Comparison of ENCODE assay signal across 8 cellular contexts in the genomic region with DNA sequence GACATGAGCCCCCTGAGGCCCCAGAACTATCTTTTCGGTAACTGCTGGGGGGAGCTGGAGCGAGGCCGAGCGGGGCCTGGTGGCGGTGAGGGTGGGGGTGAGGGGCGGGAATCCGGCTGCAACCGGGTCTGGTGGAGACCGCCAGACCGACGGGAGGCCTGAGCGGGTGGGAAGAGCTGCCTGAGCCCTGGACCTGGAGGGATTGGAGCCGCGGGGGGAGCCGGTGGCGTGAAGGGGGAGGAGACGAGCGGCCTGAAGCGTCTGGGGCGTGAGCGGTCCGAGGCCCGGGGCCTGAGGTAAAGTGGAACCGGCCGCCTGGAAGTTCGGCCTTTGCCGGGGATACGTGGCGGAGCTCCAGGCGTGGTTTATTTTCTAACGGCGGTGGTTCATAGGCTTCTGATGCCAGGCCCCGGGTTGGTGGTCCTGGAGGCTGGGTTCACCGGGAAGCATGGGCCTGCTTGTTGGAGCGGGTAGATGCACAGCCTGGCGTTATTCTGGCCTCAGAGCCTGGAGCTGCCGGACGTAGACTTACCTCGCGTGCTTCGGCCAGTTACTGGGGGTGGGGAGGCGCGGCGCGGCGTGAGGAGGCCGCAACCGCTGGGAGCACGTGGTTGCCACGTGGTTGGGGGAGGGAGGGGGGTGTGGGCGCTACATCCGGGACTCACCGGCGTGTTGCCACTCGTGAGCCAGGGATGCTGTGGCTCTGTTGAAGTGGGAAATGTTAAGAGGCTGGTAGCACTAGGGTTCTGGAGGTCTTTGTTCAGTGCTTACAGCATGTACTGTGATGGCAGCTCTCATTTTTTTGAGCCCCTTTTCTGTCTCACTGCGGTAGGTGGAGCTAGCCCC. TPM values are rescaled to one million over a fixed set of nuclear protein-coding genes. Genes with fewer than 3 reads are reported as not detected.
A peak's percentile ranks its signal among the peaks of the same experiment; 100 is the strongest.
DNase-seq lines count a peak whose midpoint lies in the region; ATAC-seq and TF ChIP-seq lines count a peak whose summit lies in the region.

No MANE protein-coding gene starts in this region.

- TF ChIP-seq CTCF in AG09319 (IDR thresholded peaks at IDR 0.05; ENCODE audit: low read depth, low read length), result no peak
- TF ChIP-seq CTCF in endodermal cell (conservative IDR thresholded peaks at IDR 0.05), result no peak

- H3K27ac ChIP-seq in endodermal cell (ENCODE audit: low read depth, low read length), result peak overlapping the region; percentile 90

- H3K4me3 Mint-ChIP-seq in endodermal cell, result peak overlapping the region; percentile 99

- DNase-seq in AG09319 (ENCODE audit: extremely low read depth, low read depth) (peak; percentile 50), NOMO-1 (lab: John Stamatoyannopoulos, UW; ENCODE audit: unreplicated experiment in 2 of 2) (peak; percentile 50 to 72), endodermal cell (peak; percentile 87), midbrain (lab: John Stamatoyannopoulos, UW) (peak; percentile 81)
- DNase-seq in activated CD8-positive, alpha-beta memory T cell treated with anti-CD3 and anti-CD28 coated beads, Interleukin-2, amount 50 U/mL, for 1 hour (ENCODE audit: extremely low read depth), result peak; percentile 50
- peak; percentile 72 to 73 for DNase-seq in stimulated activated CD8-positive, alpha-beta memory T cell treated with anti-CD3 and anti-CD28 coated beads, Interleukin-15, amount 100 ng/mL, for 48 hours (ENCODE audit: low read depth in 2 of 2)

- H3K4me1 ChIP-seq in endodermal cell (ENCODE audit: control insufficient read depth, insufficient read depth, low read length), result no peaks in the 10 kb centered on the region

- 0% methylated on average over 18 to 56 of the region's 56 CpGs for WGBS in endodermal cell (ENCODE audit: insufficient coverage in 1 of 2, insufficient read length in 1 of 2), 2 experiments

- no peaks in the 10 kb centered on the region for H3K27me3 ChIP-seq in endodermal cell (ENCODE audit: control insufficient read depth, insufficient read depth, low read length, poor library complexity, severe bottlenecking)

- no peaks in the 10 kb centered on the region for H3K9me3 ChIP-seq in endodermal cell (ENCODE audit: control insufficient read depth, low read length)

- peak overlapping the region; percentile 97 for H3K4me3 ChIP-seq in endodermal cell (ENCODE audit: low read length)

- peak overlapping the region; percentile 100 for H3K27ac Mint-ChIP-seq in endodermal cell

- H3K4me1 Mint-ChIP-seq in endodermal cell, result peaks cover 27% of the 10 kb centered on the region

- H3K36me3 Mint-ChIP-seq in endodermal cell (ENCODE audit: low read depth), result peaks cover 52% of the 10 kb centered on the region

- H3K9me3 Mint-ChIP-seq in endodermal cell, result peaks cover 2% of the 10 kb centered on the region

- ATAC-seq in GM18909 (IDR thresholded peaks at IDR 0.05; ENCODE audit: poor library complexity, unreplicated experiment) (peak; percentile 43), HG03139 (IDR thresholded peaks at IDR 0.05; ENCODE audit: unreplicated experiment) (peak; percentile 42)

- H3K36me3 ChIP-seq in endodermal cell (ENCODE audit: control insufficient read depth, insufficient read depth, low read length), result peaks cover 48% of the 10 kb centered on the region

- H3K27me3 Mint-ChIP-seq in endodermal cell (ENCODE audit: insufficient read depth), result no peaks in the 10 kb centered on the region

- H3K9ac ChIP-seq in endodermal cell (ENCODE audit: extremely low read depth, low read length, poor library complexity, severe bottlenecking), result peak overlapping the region; percentile 97

RNA-seq across cellular contexts. Expression of gene NPM1, which starts 0.5 kb away (rescaled TPM):
- 1,000 to 10,000 TPM; 1,997 to 2,127 TPM for total RNA-seq in endodermal cell
- 2,680 TPM for polyA plus RNA-seq in endodermal cell (2013, experiment 1 of 2)
- polyA plus RNA-seq in endodermal cell (2013, experiment 2 of 2), result 2,415 TPM

RNA-seq across cellular contexts. Expression of gene FGF18, which starts 31.3 kb away (rescaled TPM):
- total RNA-seq in endodermal cell, result under 1 TPM; 0.44 to 0.57 TPM
- polyA plus RNA-seq in endodermal cell (2013, experiment 1 of 2), result 3.8 TPM
- 3.6 TPM for polyA plus RNA-seq in endodermal cell (2013, experiment 2 of 2)

Comparison
In these comparisons a context has a peak if more than half of its experiments do, and no peak if none do; other contexts are left out.
1. Peak in every context shown above with its lines: DNase-seq, ATAC-seq, H3K4me3 ChIP-seq and H3K27ac ChIP-seq.